ENCODE assay signal across 9 cellular contexts in the genomic region with DNA sequence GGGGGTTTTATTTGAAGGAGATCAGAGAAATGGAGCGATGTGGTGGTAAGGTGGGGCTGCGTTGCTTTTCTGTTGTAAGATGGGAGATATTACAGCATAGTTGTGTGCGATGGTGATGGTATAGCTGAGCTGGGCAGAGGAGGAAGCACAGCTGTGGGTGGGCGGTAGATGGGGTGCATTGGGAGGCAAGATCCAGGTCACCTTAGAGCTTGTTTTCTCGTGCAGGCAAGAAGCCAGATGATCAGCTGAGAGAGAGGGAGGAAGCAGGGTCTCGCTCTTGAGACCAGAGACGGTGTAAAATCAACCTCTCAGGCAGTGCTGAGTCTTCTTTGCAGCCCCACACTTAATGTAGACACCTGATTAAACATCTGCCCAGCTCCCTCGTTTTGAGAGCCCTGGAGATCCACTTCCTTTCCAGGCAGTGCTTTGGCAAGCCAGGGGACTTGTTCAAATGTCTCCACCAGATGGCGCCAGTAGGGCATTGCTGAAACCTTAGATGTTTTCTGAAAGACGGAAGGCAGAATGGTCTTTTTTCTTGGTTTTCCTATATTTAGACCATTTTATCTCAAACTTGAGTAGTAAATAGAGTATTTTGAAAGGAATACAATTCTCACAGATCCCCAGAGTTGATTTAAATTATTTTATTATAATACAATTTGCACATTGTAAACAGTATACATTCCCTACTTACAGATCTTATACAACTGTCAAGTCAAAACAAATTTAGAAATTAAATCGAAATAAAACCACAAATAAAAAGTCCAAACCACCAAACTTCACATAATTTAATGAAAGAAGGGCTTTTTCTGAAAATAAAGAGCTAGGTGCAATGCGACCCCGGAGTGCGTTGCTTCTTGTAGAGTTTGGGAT. TPM values are rescaled to one million over a fixed set of nuclear protein-coding genes. Genes with fewer than 3 reads are reported as not detected.
DNase-seq lines count a peak whose midpoint lies in the region; ATAC-seq and TF ChIP-seq lines count a peak whose summit lies in the region.
"Had no signal": no experiment of that assay in that cellular context is flagged by ENCODE, and none has a peak within 500 bp of the region (broad histone marks: within the 10 kb centered on the region; RNA-seq: fewer than 3 reads in every experiment).

No MANE protein-coding gene starts in this region.

- CTCF ChIA-PET in activated CD8-positive, alpha-beta T cell treated with anti-CD3 and anti-CD28 coated beads for 36 hours (lab: Charles Lee), result interaction anchor here (0.6 to 5.7 kb wide), 62 partner anchors 9 to 1018 kb away, joined by 3 to 66 read pairs (median 4); partner anchors contain the start of gene LYPD6B

- H2AK5ac ChIP-seq in mesenchymal stem cell (ENCODE audit: low read length, severe bottlenecking), result no peak overlapping the region

- no peaks in the 10 kb centered on the region for H3K9me3 ChIP-seq in mesenchymal stem cell (ENCODE audit: control insufficient read depth, low read length)

- peak; percentile 71 for TF ChIP-seq CTCF in HL-60 (IDR thresholded peaks at IDR 0.05; ENCODE audit: insufficient read depth, low read length)
- peak; percentile 79 for TF ChIP-seq CTCF in activated CD8-positive, alpha-beta T cell treated with anti-CD3 and anti-CD28 coated beads for 36 hours (IDR thresholded peaks at IDR 0.05)

- peak overlapping the region; percentile 34 for H4K91ac ChIP-seq in mesenchymal stem cell (ENCODE audit: low read length)

- intact Hi-C loops in activated CD8-positive, alpha-beta T cell treated with anti-CD3 and anti-CD28 coated beads for 36 hours (cut with micrococcal nuclease), result loop anchor here (1.0 kb wide), 1 partner anchor 544 kb away; no protein-coding TSS in a partner anchor

- H3K27me3 ChIP-seq in HL-60 (ENCODE audit: insufficient read depth, poor library complexity, severe bottlenecking) (no peaks in the 10 kb centered on the region), mesenchymal stem cell (ENCODE audit: control insufficient read depth in 1 of 2, insufficient read depth in 1 of 2, low read length in 2 of 2) (peaks cover 21 to 24% of the 10 kb centered on the region in 2 experiments)

- DNase-seq in ELR (ENCODE audit: low read depth) (peak; percentile 82), HL-60 (ENCODE audit: low read depth in 1 of 2, low spot score in 1 of 2) (peak; percentile 33 to 74), NCI-H82 (lab: John Stamatoyannopoulos, UW) (peak; percentile 82), mesenchymal stem cell (peak; percentile 77)
- DNase-seq in activated CD8-positive, alpha-beta T cell treated with anti-CD3 and anti-CD28 coated beads for 36 hours, result peak; percentile 87
- peak; percentile 52 for DNase-seq in effector CD8-positive, alpha-beta T cell (lab: John Stamatoyannopoulos, UW)
- DNase-seq in stimulated activated CD8-positive, alpha-beta memory T cell treated with anti-CD3 and anti-CD28 coated beads, Interleukin-15, amount 100 ng/mL, for 4 hours (ENCODE audit: low read depth in 2 of 2), result peak; percentile 4 to 41

- H3K9me3 Mint-ChIP-seq in activated CD8-positive, alpha-beta T cell treated with anti-CD3 and anti-CD28 coated beads for 36 hours, result no peaks in the 10 kb centered on the region

- no peak overlapping the region for H3K23ac ChIP-seq in mesenchymal stem cell (ENCODE audit: low read length in 2 of 2)

- no peaks in the 10 kb centered on the region for H3K79me1 ChIP-seq in mesenchymal stem cell (replicated peaks; ENCODE audit: low read length, poor library complexity, severe bottlenecking)

- H4K8ac ChIP-seq in mesenchymal stem cell (ENCODE audit: low read length), result peak overlapping the region; percentile 59

- POLR2A ChIA-PET in activated CD8-positive, alpha-beta T cell treated with anti-CD3 and anti-CD28 coated beads for 36 hours (lab: Charles Lee), result no interaction called here

- no peaks in the 10 kb centered on the region for H3K36me3 ChIP-seq in mesenchymal stem cell (ENCODE audit: control insufficient read depth in 1 of 2, insufficient read depth in 2 of 2, low read depth in 1 of 2, low read length in 2 of 2)

- H3K14ac ChIP-seq in mesenchymal stem cell (ENCODE audit: low read length in 2 of 2), result no peak overlapping the region

- no peak overlapping the region for H3K4me3 ChIP-seq in HL-60 (replicated peaks; ENCODE audit: insufficient read depth, low read length)
- H3K4me3 ChIP-seq in mesenchymal stem cell (ENCODE audit: insufficient read depth in 1 of 2, low read depth in 1 of 2, low read length in 2 of 2), result no peak overlapping the region

- peaks cover 1% of the 10 kb centered on the region for H3K27me3 Mint-ChIP-seq in activated CD8-positive, alpha-beta T cell treated with anti-CD3 and anti-CD28 coated beads for 36 hours

- no peak overlapping the region for H3K4me3 Mint-ChIP-seq in activated CD8-positive, alpha-beta T cell treated with anti-CD3 and anti-CD28 coated beads for 36 hours

- H3K27ac Mint-ChIP-seq in activated CD8-positive, alpha-beta T cell treated with anti-CD3 and anti-CD28 coated beads for 36 hours, result no peak overlapping the region

- H3K27ac ChIP-seq in HL-60 (replicated peaks) (no peak overlapping the region), mesenchymal stem cell (ENCODE audit: low read length, poor library complexity, severe bottlenecking) (no peak overlapping the region)
- H3K27ac ChIP-seq: epithelial cell of prostate had no signal

- H3K4me1 Mint-ChIP-seq in activated CD8-positive, alpha-beta T cell treated with anti-CD3 and anti-CD28 coated beads for 36 hours (ENCODE audit: low read depth), result no peaks in the 10 kb centered on the region

- no peaks in the 10 kb centered on the region for H3K4me1 ChIP-seq in mesenchymal stem cell (ENCODE audit: control insufficient read depth, insufficient read depth, low read depth, low read length)

- 76% methylated on average over 10 of the region's 14 CpGs for WGBS in mesenchymal stem cell

- no peaks in the 10 kb centered on the region for H3K36me3 Mint-ChIP-seq in activated CD8-positive, alpha-beta T cell treated with anti-CD3 and anti-CD28 coated beads for 36 hours (ENCODE audit: low read depth)

- peak overlapping the region; percentile 34 to 87 for H2BK12ac ChIP-seq in mesenchymal stem cell (ENCODE audit: low read length in 2 of 2)

- H3K9ac ChIP-seq in mesenchymal stem cell (ENCODE audit: low read length), result no peak overlapping the region

- H2BK120ac ChIP-seq in mesenchymal stem cell (ENCODE audit: low read depth, low read length), result no peak overlapping the region

- no peak overlapping the region for H2BK15ac ChIP-seq in mesenchymal stem cell (ENCODE audit: low read depth, poor library complexity, severe bottlenecking)

- no peak overlapping the region for H2AFZ ChIP-seq in mesenchymal stem cell (ENCODE audit: low read depth, low read length)

- H2BK5ac ChIP-seq in mesenchymal stem cell (ENCODE audit: low read depth, low read length, poor library complexity, severe bottlenecking), result no peak overlapping the region

- peak overlapping the region in 1 of 2 experiments; percentile 82 for H3K18ac ChIP-seq in mesenchymal stem cell (ENCODE audit: low read depth in 1 of 2, low read length in 2 of 2)

- peak overlapping the region in 1 of 2 experiments; percentile 28 for H3K4ac ChIP-seq in mesenchymal stem cell (ENCODE audit: low read depth in 1 of 2, low read length in 2 of 2)

- peak; percentile 66 for ATAC-seq in activated CD8-positive, alpha-beta T cell treated with anti-CD3 and anti-CD28 coated beads for 36 hours
- ATAC-seq in HG03432 (IDR thresholded peaks at IDR 0.05; ENCODE audit: unreplicated experiment), result no peak

- H3K4me2 ChIP-seq in mesenchymal stem cell (ENCODE audit: low read length, poor library complexity, severe bottlenecking), result no peak overlapping the region

RNA-seq across cellular contexts. Expression of gene LYPD6B, which starts 21.1 kb away (rescaled TPM):
- not detected for total RNA-seq in activated CD8-positive, alpha-beta T cell treated with anti-CD3 and anti-CD28 coated beads for 36 hours
- 22.6 TPM for polyA plus RNA-seq in mesenchymal stem cell (2013, experiment 1 of 2)
- 21.2 TPM for polyA plus RNA-seq in mesenchymal stem cell (2013, experiment 2 of 2)

Comparison
In these comparisons a context has a peak if more than half of its experiments do, and no peak if none do; other contexts are left out.
1. DNase-seq: peak in every context shown above with its lines; median percentile 87 in activated CD8-positive, alpha-beta T cell treated with anti-CD3 and anti-CD28 coated beads for 36 hours; 82 in ELR; 82 in NCI-H82; 77 in mesenchymal stem cell; 54 in HL-60; 52 in effector CD8-positive, alpha-beta T cell; 22 in stimulated activated CD8-positive, alpha-beta memory T cell treated with anti-CD3 and anti-CD28 coated beads, Interleukin-15, amount 100 ng/mL, for 4 hours.